In the genomic region with DNA sequence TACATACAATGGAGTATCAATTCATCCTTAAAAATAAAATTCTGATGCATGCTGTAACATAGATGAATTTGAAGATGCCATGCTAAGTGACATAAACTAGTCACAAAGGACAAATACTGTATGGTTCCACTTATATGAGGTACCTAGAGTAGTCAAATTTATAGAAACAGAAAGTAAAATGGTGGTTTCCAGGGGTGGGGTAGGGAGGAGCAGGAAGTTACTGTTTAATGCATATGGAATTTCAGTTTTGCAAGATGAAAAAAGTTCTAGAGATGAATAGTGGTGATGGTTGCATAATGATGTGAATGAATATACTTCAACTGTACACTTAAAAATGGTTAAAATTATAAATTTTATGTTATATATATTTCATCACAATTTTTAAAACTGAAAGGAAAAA, we compare ENCODE assay signal across 12 cellular contexts. TPM values are rescaled to one million over a fixed set of nuclear protein-coding genes. Genes with fewer than 3 reads are reported as not detected.
DNase-seq lines count a peak whose midpoint lies in the region; ATAC-seq and TF ChIP-seq lines count a peak whose summit lies in the region.
"Had no signal": no experiment of that assay in that cellular context is flagged by ENCODE, and none has a peak within 500 bp of the region (broad histone marks: within the 10 kb centered on the region; RNA-seq: fewer than 3 reads in every experiment).

No MANE protein-coding gene starts in this region.

- peaks cover 10% of the 10 kb centered on the region for H3K4me1 Mint-ChIP-seq in activated naive CD4-positive, alpha-beta T cell treated with anti-CD3 and anti-CD28 coated beads for 36 hours (ENCODE audit: low read depth)
- peaks cover 15 to 18% of the 10 kb centered on the region in 2 donors for H3K4me1 Mint-ChIP-seq in natural killer cell
- H3K4me1 Mint-ChIP-seq in endothelial cell (ENCODE audit: unreplicated experiment): no peaks in the 10 kb centered on the region
- H3K4me1 Mint-ChIP-seq: nephron had no signal

- no peaks in the 10 kb centered on the region for H3K27me3 ChIP-seq in PC-3 (ENCODE audit: low read length)
- H3K27me3 ChIP-seq: gastrocnemius medialis had no signal

- POLR2A ChIA-PET in PC-3 (lab: Charles Lee; ENCODE audit: unreplicated experiment): no interaction called here

- H3K9me3 Mint-ChIP-seq in activated naive CD4-positive, alpha-beta T cell treated with anti-CD3 and anti-CD28 coated beads for 36 hours: peaks cover 4% of the 10 kb centered on the region
- H3K9me3 Mint-ChIP-seq in natural killer cell (peaks cover under 1 to 5% of the 10 kb centered on the region in 2 donors), endothelial cell (ENCODE audit: unreplicated experiment) (no peaks in the 10 kb centered on the region)

- H3K4me3 ChIP-seq in PC-3 (ENCODE audit: low read length): no peak overlapping the region
- H3K4me3 ChIP-seq: gastrocnemius medialis, K562, SK-N-MC had no signal

- BruUV-seq in PC-3 (replicated peaks; lab: Mats Ljungman, UMichigan): no TSS peak

- peak; percentile 91 for ATAC-seq in HG02973 (IDR thresholded peaks at IDR 0.05; ENCODE audit: unreplicated experiment)
- no peak for ATAC-seq in PC-3
- peak; percentile 60 to 70 (median 67) for ATAC-seq in natural killer cell
- ATAC-seq: gastrocnemius medialis, K562 had no signal

- no peak overlapping the region for H3K27ac ChIP-seq in PC-3 (ENCODE audit: low read length)
- H3K27ac ChIP-seq: gastrocnemius medialis, SK-N-MC had no signal

- DNase-seq in activated naive CD4-positive, alpha-beta T cell treated with anti-CD3 and anti-CD28 coated beads for 36 hours: peak; percentile 37
- no peak for DNase-seq in activated naive CD4-positive, alpha-beta T cell treated with anti-CD3 and anti-CD28 coated beads, Interleukin-2, amount 50 U/mL, for 16 hours
- DNase-seq in PC-3: peak; percentile 2
- DNase-seq in natural killer cell: no peak
- DNase-seq in NCI-H2029 (lab: John Stamatoyannopoulos, UW): no peak
- DNase-seq in endothelial cell (ENCODE audit: low spot score): no peak
- DNase-seq in AG08395 (ENCODE audit: low spot score): no peak
- DNase-seq: gastrocnemius medialis had no signal

- no peaks in the 10 kb centered on the region for H3K36me3 ChIP-seq in PC-3 (ENCODE audit: low read depth, low read length)
- H3K36me3 ChIP-seq: gastrocnemius medialis had no signal

- no peak overlapping the region for H3K27ac Mint-ChIP-seq in activated naive CD4-positive, alpha-beta T cell treated with anti-CD3 and anti-CD28 coated beads for 36 hours
- peak overlapping the region; percentile 65 to 70 for H3K27ac Mint-ChIP-seq in natural killer cell
- no peak overlapping the region for H3K27ac Mint-ChIP-seq in endothelial cell (ENCODE audit: unreplicated experiment)
- H3K27ac Mint-ChIP-seq: nephron had no signal

- no peak overlapping the region for H3K4me2 ChIP-seq in PC-3 (ENCODE audit: low read length)

- CTCF ChIA-PET in activated naive CD4-positive, alpha-beta T cell treated with anti-CD3 and anti-CD28 coated beads for 36 hours (lab: Charles Lee): no interaction called here
- CTCF ChIA-PET in PC-3 (lab: Charles Lee): no interaction called here

- H3K9ac ChIP-seq in PC-3 (ENCODE audit: low read length): no peak overlapping the region

- H3K9me3 ChIP-seq in PC-3 (ENCODE audit: low read length): no peaks in the 10 kb centered on the region
- H3K9me3 ChIP-seq: gastrocnemius medialis had no signal

- no peaks in the 10 kb centered on the region for H3F3A ChIP-seq in PC-3 (ENCODE audit: low read length, unreplicated experiment)

- H2AFZ ChIP-seq in PC-3 (ENCODE audit: low read length): no peak overlapping the region

- no peaks in the 10 kb centered on the region for H3K36me3 Mint-ChIP-seq in activated naive CD4-positive, alpha-beta T cell treated with anti-CD3 and anti-CD28 coated beads for 36 hours (ENCODE audit: low read depth)
- H3K36me3 Mint-ChIP-seq in natural killer cell (peaks cover 22% of the 10 kb centered on the region), endothelial cell (ENCODE audit: low read depth, unreplicated experiment) (no peaks in the 10 kb centered on the region)

- H3K4me1 ChIP-seq in PC-3 (ENCODE audit: insufficient read depth, low read length): no peaks in the 10 kb centered on the region
- H3K4me1 ChIP-seq: gastrocnemius medialis had no signal

- H3K79me2 ChIP-seq in PC-3 (ENCODE audit: low read length): no peaks in the 10 kb centered on the region

- H3K27me3 Mint-ChIP-seq in activated naive CD4-positive, alpha-beta T cell treated with anti-CD3 and anti-CD28 coated beads for 36 hours (ENCODE audit: low read depth): no peaks in the 10 kb centered on the region
- H3K27me3 Mint-ChIP-seq in natural killer cell (ENCODE audit: low read depth in 2 of 2) (peaks cover 3 to 8% of the 10 kb centered on the region in 2 donors), endothelial cell (ENCODE audit: unreplicated experiment) (no peaks in the 10 kb centered on the region)

- H3K4me3 Mint-ChIP-seq in activated naive CD4-positive, alpha-beta T cell treated with anti-CD3 and anti-CD28 coated beads for 36 hours: no peak overlapping the region
- H3K4me3 Mint-ChIP-seq in natural killer cell (no peak overlapping the region), endothelial cell (ENCODE audit: unreplicated experiment) (no peak overlapping the region)
- H3K4me3 Mint-ChIP-seq: nephron had no signal

- no peaks in the 10 kb centered on the region for H3K9me2 ChIP-seq in PC-3 (replicated peaks; ENCODE audit: low read length)

- TF ChIP-seq CTCF in PC-3 (conservative IDR thresholded peaks at IDR 0.05; ENCODE audit: low read depth, low read length): no peak
- TF ChIP-seq CTCF in natural killer cell (IDR thresholded peaks at IDR 0.05): no peak
- no peak for TF ChIP-seq CTCF in endothelial cell (IDR thresholded peaks at IDR 0.05; ENCODE audit: unreplicated experiment)

- H4K20me1 ChIP-seq in PC-3 (ENCODE audit: low read length): no peaks in the 10 kb centered on the region

- intact Hi-C loops in activated naive CD4-positive, alpha-beta T cell treated with anti-CD3 and anti-CD28 coated beads for 36 hours (cut with micrococcal nuclease): loop anchor here (1.0 to 10.0 kb wide), 9 partner anchors 53 to 789 kb away; a partner anchor contains a TSS
- intact Hi-C loops in PC-3 (cut with micrococcal nuclease): no loop called here
- intact Hi-C loops in natural killer cell (cut with micrococcal nuclease): no loop called here

RNA-seq across cellular contexts. Expression of a gene that starts 57.3 kb away (rescaled TPM):
- 10 to 100 TPM; 16.8 to 17.8 TPM for total RNA-seq in activated naive CD4-positive, alpha-beta T cell treated with anti-CD3 and anti-CD28 coated beads for 36 hours
- total RNA-seq in PC-3 (2014; rRNA removed) (15.1 and 16.3 TPM in 2 replicates), natural killer cell (10 to 100 TPM; 49.6 to 54.6 (median 50.8) TPM), endothelial cell (ENCODE audit: unreplicated experiment) (30.6 TPM)

Comparison
In these comparisons a context has a peak if more than half of its experiments do, and no peak if none do; other contexts are left out.
1. DNase-seq: peak in activated naive CD4-positive, alpha-beta T cell treated with anti-CD3 and anti-CD28 coated beads for 36 hours (single experiment) and PC-3 (single experiment); none in activated naive CD4-positive, alpha-beta T cell treated with anti-CD3 and anti-CD28 coated beads, Interleukin-2, amount 50 U/mL, for 16 hours (single experiment), natural killer cell (single experiment), NCI-H2029 (single experiment), endothelial cell (single experiment) and AG08395 (single experiment).
2. H3K27ac Mint-ChIP-seq: peak in natural killer cell (2 of 2); none in activated naive CD4-positive, alpha-beta T cell treated with anti-CD3 and anti-CD28 coated beads for 36 hours (single experiment) and endothelial cell (single experiment).